Comparison of ENCODE assay signal across 1 cellular context in the genomic region with DNA sequence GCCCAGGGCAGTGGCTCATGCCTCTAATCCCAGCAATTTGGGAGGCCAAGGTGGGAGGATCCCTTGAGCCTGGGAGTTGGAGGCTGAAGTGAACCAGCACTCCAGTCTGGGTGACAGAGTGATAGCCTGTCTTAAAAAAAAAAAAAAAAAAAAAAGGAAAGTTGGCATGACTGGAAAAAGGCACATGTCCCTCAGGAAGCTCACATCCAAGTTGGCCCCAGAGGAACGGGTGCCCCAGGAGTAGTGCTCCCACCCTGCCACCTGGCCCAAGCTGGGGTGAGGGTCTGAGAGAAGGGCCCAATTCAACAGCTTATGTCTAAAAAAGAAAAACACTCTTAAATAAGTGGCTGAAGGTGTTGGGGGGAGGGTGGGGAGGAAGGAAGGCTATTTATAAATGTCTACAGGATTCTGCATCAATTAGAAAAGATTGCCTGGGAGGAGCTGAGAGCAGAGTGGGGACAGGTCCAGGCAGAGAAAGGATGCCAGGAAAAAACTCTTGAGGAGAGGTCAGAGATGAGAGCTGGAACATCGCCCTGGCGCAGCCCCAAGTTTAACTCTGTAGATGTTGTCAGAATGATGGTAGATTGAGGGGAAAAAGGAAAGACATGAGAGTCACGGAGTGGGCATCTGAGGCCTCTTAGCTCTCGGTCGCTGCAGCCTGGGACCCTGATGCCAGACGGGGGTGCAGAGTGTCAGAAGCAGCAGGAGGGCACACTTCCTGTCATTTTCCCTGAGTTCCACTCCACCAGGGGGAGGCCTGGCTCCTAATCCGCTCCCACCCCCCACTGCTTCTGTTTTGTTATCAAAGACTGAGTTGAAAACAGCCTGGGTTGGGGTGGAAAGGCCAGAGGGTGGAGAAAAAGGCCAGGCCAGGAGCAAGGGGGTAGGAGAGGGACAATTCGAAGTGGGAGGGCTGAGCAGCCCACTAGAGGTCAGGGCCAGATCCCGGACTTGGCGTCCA.
TF ChIP-seq lines count a peak whose summit lies in the region.

No MANE protein-coding gene starts in this region.

TF ChIP-seq in K562, 482 proteins besides CTCF, POLR2A, EP300 and RAD21 (continues in another document):
- TF ChIP-seq ZNF224 (CRISPR knock-in tag; IDR thresholded peaks at IDR 0.05) (no peak), ZBTB7A (IDR thresholded peaks at IDR 0.05; ENCODE audit: borderline replicate concordance, control insufficient read depth, low read depth, low read length) (peak; percentile 54; the same call in 1 of the 2 replicates), PRPF4 (IDR thresholded peaks at IDR 0.05; ENCODE audit: insufficient read depth, low read depth, low read length, poor library complexity, severe bottlenecking) (no peak), FOXP4 (CRISPR knock-in tag; IDR thresholded peaks at IDR 0.05; ENCODE audit: borderline replicate concordance) (no peak), ZNF644 (tag; IDR thresholded peaks at IDR 0.05; ENCODE audit: low read depth) (no peak), ZNF175 (CRISPR knock-in tag; IDR thresholded peaks at IDR 0.05; ENCODE audit: low read depth) (no peak), ETV5 (CRISPR knock-in tag; IDR thresholded peaks at IDR 0.05; ENCODE audit: low read depth) (peak; percentile 45; the same call in 1 of the 2 replicates), NR3C1 (CRISPR knock-in tag; IDR thresholded peaks at IDR 0.05) (no peak), CHD4 (IDR thresholded peaks at IDR 0.05; ENCODE audit: insufficient read depth, insufficient replicate concordance, low read depth, low read length, poor library complexity, severe bottlenecking) (no peak), NFIC (IDR thresholded peaks at IDR 0.05) (peak; percentile 75), ATF3 (IDR thresholded peaks at IDR 0.05) (no peak), ATF3 (CRISPR knock-in tag; conservative IDR thresholded peaks at IDR 0.05) (no peak), TARDBP (IDR thresholded peaks at IDR 0.05) (no peak), SMARCE1 (IDR thresholded peaks at IDR 0.05) (peak; percentile 34; the same call in 1 of the 2 replicates), ZNF77 (CRISPR knock-in tag; IDR thresholded peaks at IDR 0.05) (no peak), PREB (CRISPR knock-in tag; IDR thresholded peaks at IDR 0.05) (no peak), KDM4B (IDR thresholded peaks at IDR 0.05; ENCODE audit: borderline replicate concordance in 2 of 2, low read depth in 1 of 2) (no peak), CREB3 (tag; conservative IDR thresholded peaks at IDR 0.05; ENCODE audit: low read depth) (no peak), CBX2 (IDR thresholded peaks at IDR 0.05; ENCODE audit: insufficient read depth, low read length, poor library complexity, severe bottlenecking) (no peak), HNRNPL (IDR thresholded peaks at IDR 0.05; ENCODE audit: low read depth, low read length) (no peak), SOX6 (IDR thresholded peaks at IDR 0.05) (no peak), E2F8 (IDR thresholded peaks at IDR 0.05; ENCODE audit: low read depth, partially characterized antibody) (no peak), KAT7 (CRISPR knock-in tag; IDR thresholded peaks at IDR 0.05; ENCODE audit: borderline replicate concordance) (no peak), PHF20 (IDR thresholded peaks at IDR 0.05; ENCODE audit: partially characterized antibody) (no peak), ZSCAN29 (IDR thresholded peaks at IDR 0.05) (no peak), DIDO1 (tag; IDR thresholded peaks at IDR 0.05; ENCODE audit: low read depth) (no peak), TGIF2 (CRISPR knock-in tag; IDR thresholded peaks at IDR 0.05) (no peak), JUN (IDR thresholded peaks at IDR 0.05; ENCODE audit: borderline replicate concordance, low read depth, low read length) (no peak), JUN (CRISPR knock-in tag; IDR thresholded peaks at IDR 0.05; ENCODE audit: borderline replicate concordance) (no peak), SAFB (IDR thresholded peaks at IDR 0.05; ENCODE audit: borderline replicate concordance, low read depth, low read length) (no peak), ZC3H11A (IDR thresholded peaks at IDR 0.05; ENCODE audit: low read depth, low read length) (no peak), SRF (CRISPR knock-in tag; IDR thresholded peaks at IDR 0.05) (no peak), TAL1 (IDR thresholded peaks at IDR 0.05) (peak; percentile 12; the same call in 1 of the 2 replicates), E2F3 (CRISPR knock-in tag; IDR thresholded peaks at IDR 0.05) (no peak), NONO (IDR thresholded peaks at IDR 0.05; ENCODE audit: low read depth in 2 of 2, low read length in 1 of 2) (no peak), JUNB (CRISPR knock-in tag; conservative IDR thresholded peaks at IDR 0.05) (no peak), ARNT (IDR thresholded peaks at IDR 0.05) (no peak), ILF3 (IDR thresholded peaks at IDR 0.05; ENCODE audit: borderline replicate concordance) (no peak), CBX5 (IDR thresholded peaks at IDR 0.05; ENCODE audit: borderline replicate concordance, low read depth) (no peak), HBP1 (CRISPR knock-in tag; IDR thresholded peaks at IDR 0.05) (no peak), NCOA2 (IDR thresholded peaks at IDR 0.05; ENCODE audit: partially characterized antibody in 2 of 2) (no peak), GATAD2A (IDR thresholded peaks at IDR 0.05) (peak; percentile 51; the same call in 1 of the 2 replicates), MTA3 (IDR thresholded peaks at IDR 0.05; ENCODE audit: borderline replicate concordance) (no peak), MBD2 (IDR thresholded peaks at IDR 0.05; ENCODE audit: borderline replicate concordance, low read depth) (no peak)
- TF ChIP-seq, protein P1, sequence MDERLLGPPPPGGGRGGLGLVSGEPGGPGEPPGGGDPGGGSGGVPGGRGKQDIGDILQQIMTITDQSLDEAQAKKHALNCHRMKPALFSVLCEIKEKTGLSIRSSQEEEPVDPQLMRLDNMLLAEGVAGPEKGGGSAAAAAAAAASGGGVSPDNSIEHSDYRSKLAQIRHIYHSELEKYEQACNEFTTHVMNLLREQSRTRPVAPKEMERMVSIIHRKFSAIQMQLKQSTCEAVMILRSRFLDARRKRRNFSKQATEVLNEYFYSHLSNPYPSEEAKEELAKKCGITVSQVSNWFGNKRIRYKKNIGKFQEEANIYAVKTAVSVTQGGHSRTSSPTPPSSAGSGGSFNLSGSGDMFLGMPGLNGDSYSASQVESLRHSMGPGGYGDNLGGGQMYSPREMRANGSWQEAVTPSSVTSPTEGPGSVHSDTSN (CRISPR knock-in tag; IDR thresholded peaks at IDR 0.05; ENCODE audit: low read depth) = no peak
- TF ChIP-seq, protein P1 (tag; conservative IDR thresholded peaks at IDR 0.05; ENCODE audit: low read depth) = no peak
- TF ChIP-seq, protein P2, sequence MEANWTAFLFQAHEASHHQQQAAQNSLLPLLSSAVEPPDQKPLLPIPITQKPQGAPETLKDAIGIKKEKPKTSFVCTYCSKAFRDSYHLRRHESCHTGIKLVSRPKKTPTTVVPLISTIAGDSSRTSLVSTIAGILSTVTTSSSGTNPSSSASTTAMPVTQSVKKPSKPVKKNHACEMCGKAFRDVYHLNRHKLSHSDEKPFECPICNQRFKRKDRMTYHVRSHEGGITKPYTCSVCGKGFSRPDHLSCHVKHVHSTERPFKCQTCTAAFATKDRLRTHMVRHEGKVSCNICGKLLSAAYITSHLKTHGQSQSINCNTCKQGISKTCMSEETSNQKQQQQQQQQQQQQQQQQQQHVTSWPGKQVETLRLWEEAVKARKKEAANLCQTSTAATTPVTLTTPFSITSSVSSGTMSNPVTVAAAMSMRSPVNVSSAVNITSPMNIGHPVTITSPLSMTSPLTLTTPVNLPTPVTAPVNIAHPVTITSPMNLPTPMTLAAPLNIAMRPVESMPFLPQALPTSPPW (CRISPR knock-in tag; IDR thresholded peaks at IDR 0.05) = peak; percentile 37; the same call in 1 of the 2 replicates
- TF ChIP-seq, protein P3, sequence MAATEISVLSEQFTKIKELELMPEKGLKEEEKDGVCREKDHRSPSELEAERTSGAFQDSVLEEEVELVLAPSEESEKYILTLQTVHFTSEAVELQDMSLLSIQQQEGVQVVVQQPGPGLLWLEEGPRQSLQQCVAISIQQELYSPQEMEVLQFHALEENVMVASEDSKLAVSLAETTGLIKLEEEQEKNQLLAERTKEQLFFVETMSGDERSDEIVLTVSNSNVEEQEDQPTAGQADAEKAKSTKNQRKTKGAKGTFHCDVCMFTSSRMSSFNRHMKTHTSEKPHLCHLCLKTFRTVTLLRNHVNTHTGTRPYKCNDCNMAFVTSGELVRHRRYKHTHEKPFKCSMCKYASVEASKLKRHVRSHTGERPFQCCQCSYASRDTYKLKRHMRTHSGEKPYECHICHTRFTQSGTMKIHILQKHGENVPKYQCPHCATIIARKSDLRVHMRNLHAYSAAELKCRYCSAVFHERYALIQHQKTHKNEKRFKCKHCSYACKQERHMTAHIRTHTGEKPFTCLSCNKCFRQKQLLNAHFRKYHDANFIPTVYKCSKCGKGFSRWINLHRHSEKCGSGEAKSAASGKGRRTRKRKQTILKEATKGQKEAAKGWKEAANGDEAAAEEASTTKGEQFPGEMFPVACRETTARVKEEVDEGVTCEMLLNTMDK (IDR thresholded peaks at IDR 0.05; ENCODE audit: borderline replicate concordance, insufficient read depth, low read depth, low read length, poor library complexity, severe bottlenecking) = peak; percentile 76
